ENCODE assay signal across 16 cellular contexts in genomic region chr11:94272738-94273313, GRCh38. TPM values are rescaled to one million over a fixed set of nuclear protein-coding genes. Genes with fewer than 3 reads are reported as not detected.
DNase-seq lines count a peak whose midpoint lies in the region; ATAC-seq lines count a peak whose summit lies in the region.
"Had no signal": no experiment of that assay in that cellular context is flagged by ENCODE, and none has a peak within 500 bp of the region (broad histone marks: within the 10 kb centered on the region; RNA-seq: fewer than 3 reads in every experiment).

No MANE protein-coding gene starts in this region.

- H3K27me3 Mint-ChIP-seq in naive thymus-derived CD8-positive, alpha-beta T cell: peaks cover 0 to 7% (median under 1%) of the 10 kb centered on the region in 5 donors

- H3K27me3 ChIP-seq in right cardiac atrium (ENCODE audit: control insufficient read depth, insufficient read depth): no peaks in the 10 kb centered on the region

- no peak overlapping the region for H3K27ac Mint-ChIP-seq in naive thymus-derived CD8-positive, alpha-beta T cell
- H3K27ac Mint-ChIP-seq: stimulated activated naive CD8-positive, alpha-beta T cell treated with anti-CD3 and anti-CD28 coated beads, Interleukin-15, amount 100 ng/mL, for 72 hours had no signal

- intact Hi-C loops in right cardiac atrium (cut with DNase I): no loop called here

- DNase-seq in right cardiac atrium (peak in 2 of 3 donors; percentile 49 to 64), NCI-H2171 (lab: John Stamatoyannopoulos, UW) (no peak), cerebellar cortex (ENCODE audit: low spot score) (no peak), H4 (ENCODE audit: low spot score) (no peak)
- DNase-seq in naive thymus-derived CD8-positive, alpha-beta T cell: no peak
- DNase-seq: EL; NCI-H187; NCI-H748 treated with DMSO at 0.1 percent for 48 hours; stimulated activated CD4-positive, alpha-beta T cell treated with anti-CD3 and anti-CD28 coated beads, Interleukin-4, amount 100 ng/mL, for 1 hour; stimulated activated naive CD8-positive, alpha-beta T cell treated with anti-CD3 and anti-CD28 coated beads, Interleukin-15, amount 100 ng/mL, for 72 hours had no signal

- WGBS in right cardiac atrium: 32% methylated on average over 6 of the region's 6 CpGs

- H3K4me3 Mint-ChIP-seq in naive thymus-derived CD8-positive, alpha-beta T cell: no peak overlapping the region
- H3K4me3 Mint-ChIP-seq: stimulated activated naive CD8-positive, alpha-beta T cell treated with anti-CD3 and anti-CD28 coated beads, Interleukin-15, amount 100 ng/mL, for 72 hours had no signal

- H3K36me3 Mint-ChIP-seq in naive thymus-derived CD8-positive, alpha-beta T cell: peaks cover 0 to 7% (median 2%) of the 10 kb centered on the region in 3 donors

- no peaks in the 10 kb centered on the region for H3K4me1 ChIP-seq in right cardiac atrium (ENCODE audit: control insufficient read depth, insufficient read depth, low read length)

- H3K4me3 ChIP-seq in right cardiac atrium (ENCODE audit: low read length): no peak overlapping the region
- H3K4me3 ChIP-seq: K562 had no signal

- peak; percentile 36 for ATAC-seq in GM18861 (IDR thresholded peaks at IDR 0.05; ENCODE audit: unreplicated experiment)
- peak; percentile 59 for ATAC-seq in GM21723 (IDR thresholded peaks at IDR 0.05; ENCODE audit: unreplicated experiment)
- ATAC-seq in HG03280 (IDR thresholded peaks at IDR 0.05; ENCODE audit: unreplicated experiment): peak; percentile 47
- ATAC-seq in right cardiac atrium: peak in 1 of 2 donors; percentile 62
- no peak for ATAC-seq in naive thymus-derived CD8-positive, alpha-beta T cell
- ATAC-seq: K562 had no signal

- H3K4me1 Mint-ChIP-seq in naive thymus-derived CD8-positive, alpha-beta T cell: no peaks in the 10 kb centered on the region
- H3K4me1 Mint-ChIP-seq: stimulated activated naive CD8-positive, alpha-beta T cell treated with anti-CD3 and anti-CD28 coated beads, Interleukin-15, amount 100 ng/mL, for 72 hours had no signal

- peaks cover 5 to 25% (median 12%) of the 10 kb centered on the region in 9 donors for H3K9me3 Mint-ChIP-seq in naive thymus-derived CD8-positive, alpha-beta T cell

- no peak overlapping the region for H3K27ac ChIP-seq in right cardiac atrium (ENCODE audit: low read length)
- H3K27ac ChIP-seq: C4-2B had no signal

- POLR2A ChIA-PET in naive thymus-derived CD8-positive, alpha-beta T cell (lab: Charles Lee): no interaction called here

- no peaks in the 10 kb centered on the region for H3K9me3 ChIP-seq in right cardiac atrium (ENCODE audit: control insufficient read depth, low read length)

RNA-seq across cellular contexts. Expression of gene IZUMO1R, which starts 31.6 kb away (rescaled TPM):
- total RNA-seq in right cardiac atrium: not detected
- not detected for polyA plus RNA-seq in right cardiac atrium
- not detected in 2 replicates for total RNA-seq in H4 (2014; rRNA removed; shearing (Covaris generic))
- total RNA-seq in naive thymus-derived CD8-positive, alpha-beta T cell: not detected
- not detected for polyA plus RNA-seq in naive thymus-derived CD8-positive, alpha-beta T cell
- total RNA-seq: K562, pulmonary artery endothelial cell had no signal
- polyA plus RNA-seq: K562 had no signal

Comparison
In these comparisons a context has a peak if more than half of its experiments do, and no peak if none do; other contexts are left out.
1. ATAC-seq: peak in GM18861 (single experiment), GM21723 (single experiment) and HG03280 (single experiment); none in naive thymus-derived CD8-positive, alpha-beta T cell (0 of 2).
2. DNase-seq: peak in right cardiac atrium (2 of 3); none in NCI-H2171 (single experiment), cerebellar cortex (single experiment), H4 (single experiment) and naive thymus-derived CD8-positive, alpha-beta T cell (0 of 10).